ENCODE assay signal across 6 cellular contexts in genomic region chr6:31597006-31597405, GRCh38. TPM values are rescaled to one million over a fixed set of nuclear protein-coding genes. Genes with fewer than 3 reads are reported as not detected.
DNase-seq lines count a peak whose midpoint lies in the region; ATAC-seq lines count a peak whose summit lies in the region.

No MANE protein-coding gene starts in this region.

- no peak overlapping the region for H4K8ac ChIP-seq in neuronal stem cell (ENCODE audit: low read depth, low read length)

- ATAC-seq in GM21717 (IDR thresholded peaks at IDR 0.05; ENCODE audit: unreplicated experiment) = no peak

- no peak overlapping the region for H2AK5ac ChIP-seq in neuronal stem cell (ENCODE audit: low read depth, low read length)

- no peak overlapping the region for H2BK120ac ChIP-seq in neuronal stem cell (ENCODE audit: low read depth, low read length)

- H3K23ac ChIP-seq in neuronal stem cell (ENCODE audit: low read depth, low read length, poor library complexity) = no peak overlapping the region

- H3K4me2 ChIP-seq in neuronal stem cell (ENCODE audit: insufficient read depth, low read length, poor library complexity, severe bottlenecking) = no peak overlapping the region

- H3K27me3 ChIP-seq in neuronal stem cell (ENCODE audit: control insufficient read depth in 3 of 3, insufficient read depth in 3 of 3, low read depth in 1 of 3, low read length in 3 of 3) = no peaks in the 10 kb centered on the region

- peak; percentile 54 for DNase-seq in stimulated activated CD4-positive, alpha-beta T cell treated with anti-CD3 and anti-CD28 coated beads, Interleukin-15, amount 100 ng/mL, for 24 hours
- DNase-seq in stimulated activated CD4-positive, alpha-beta T cell treated with anti-CD3 and anti-CD28 coated beads, Interleukin-12 subunit alpha, Interleukin-12 subunit beta, amount 100 ng/mL, for 4 hours = no peak
- DNase-seq in T-helper 1 cell = peak in 3 of 5 donors; percentile 35 to 79 (median 54)
- DNase-seq in immature natural killer cell = peak; percentile 67 to 75 (median 71)
- DNase-seq in neuronal stem cell (ENCODE audit: low spot score) = no peak

- no peak overlapping the region for H3K4me3 ChIP-seq in neuronal stem cell (ENCODE audit: low read length in 2 of 2)

- no peaks in the 10 kb centered on the region for H3K9me3 Mint-ChIP-seq in immature natural killer cell

- no peak overlapping the region for H3K9ac ChIP-seq in neuronal stem cell (ENCODE audit: low read depth, low read length, poor library complexity)

- H4K91ac ChIP-seq in neuronal stem cell (ENCODE audit: low read depth, low read length, poor library complexity) = no peak overlapping the region

- H3K79me1 ChIP-seq in neuronal stem cell (ENCODE audit: low read depth, low read length) = no peaks in the 10 kb centered on the region

- peaks cover 45 to 49% of the 10 kb centered on the region in 2 donors for H3K4me1 Mint-ChIP-seq in immature natural killer cell

- WGBS in neuronal stem cell (ENCODE audit: extremely low coverage in 2 of 2, insufficient read length in 2 of 2, insufficient replicate concordance in 1 of 2), 2 donors = no CpG with 5 or more reads among the region's 2 CpGs

- H2BK5ac ChIP-seq in neuronal stem cell (ENCODE audit: low read length) = no peak overlapping the region

- no peak overlapping the region for H3K27ac ChIP-seq in neuronal stem cell (replicated peaks; ENCODE audit: low read length)

- no peaks in the 10 kb centered on the region for H3K4me1 ChIP-seq in neuronal stem cell (ENCODE audit: control insufficient read depth in 2 of 2, insufficient read depth in 1 of 2, low read depth in 1 of 2, low read length in 2 of 2)

- H2BK12ac ChIP-seq in neuronal stem cell (ENCODE audit: low read length) = no peak overlapping the region

- H3K4ac ChIP-seq in neuronal stem cell (ENCODE audit: low read length) = no peak overlapping the region

- H2AFZ ChIP-seq in neuronal stem cell (ENCODE audit: low read length) = no peak overlapping the region

- H3K27ac Mint-ChIP-seq in immature natural killer cell = peak overlapping the region in 5 of 6 donors; percentile 43 to 71 (median 52)

- no peak overlapping the region for H3K4me3 Mint-ChIP-seq in immature natural killer cell

- H2BK15ac ChIP-seq in neuronal stem cell (ENCODE audit: low read length) = no peak overlapping the region

- no peaks in the 10 kb centered on the region for H3K36me3 Mint-ChIP-seq in immature natural killer cell

- H3K27me3 Mint-ChIP-seq in immature natural killer cell (ENCODE audit: low read depth in 3 of 3) = peaks cover 6 to 14% (median 12%) of the 10 kb centered on the region in 3 donors

- H3K14ac ChIP-seq in neuronal stem cell (ENCODE audit: low read length) = no peak overlapping the region

- H3K9me3 ChIP-seq in neuronal stem cell (replicated peaks in 1 of 2; ENCODE audit: control insufficient read depth in 2 of 2, insufficient read depth in 1 of 2, low read depth in 1 of 2, low read length in 2 of 2) = peaks cover 0 to 4% of the 10 kb centered on the region in 2 donors

- no peak overlapping the region for H3K18ac ChIP-seq in neuronal stem cell (ENCODE audit: low read length)

- H3K36me3 ChIP-seq in neuronal stem cell (replicated peaks in 1 of 2; ENCODE audit: control insufficient read depth in 2 of 2, insufficient read depth in 2 of 2, low read length in 2 of 2) = no peaks in the 10 kb centered on the region

RNA-seq across cellular contexts. Expression of gene NCR3, which starts 4.2 kb away (rescaled TPM):
- 100 to 1,000 TPM; 393 to 414 (median 409) TPM for polyA plus RNA-seq in immature natural killer cell
- polyA plus RNA-seq in neuronal stem cell (2013, experiment 1 of 2) = 0.08 TPM
- not detected for polyA plus RNA-seq in neuronal stem cell (2013, experiment 2 of 2)

RNA-seq across cellular contexts. Expression of gene LST1, which starts 10.9 kb away (rescaled TPM):
- 10 to 100 TPM; 20.3 to 44.8 (median 42.3) TPM for polyA plus RNA-seq in immature natural killer cell
- polyA plus RNA-seq in neuronal stem cell (2013, experiment 1 of 2) = 0.81 TPM
- 0.73 TPM for polyA plus RNA-seq in neuronal stem cell (2013, experiment 2 of 2)

RNA-seq across cellular contexts. Expression of gene LTB, which starts 14.8 kb away (rescaled TPM):
- 100 to 1,000 TPM; 132 to 137 (median 133) TPM for polyA plus RNA-seq in immature natural killer cell
- polyA plus RNA-seq in neuronal stem cell (2013, experiment 1 of 2) = 0.08 TPM
- polyA plus RNA-seq in neuronal stem cell (2013, experiment 2 of 2) = 0.18 TPM

RNA-seq across cellular contexts. Expression of gene AIF1, which starts 18.0 kb away (rescaled TPM):
- polyA plus RNA-seq in immature natural killer cell = 10 to 100 TPM in 2 of 3 donors, 1 to 10 TPM in 1; 6.6 to 44.1 (median 40.3) TPM
- polyA plus RNA-seq in neuronal stem cell (2013, experiment 1 of 2) = 0.73 TPM
- 0.97 TPM for polyA plus RNA-seq in neuronal stem cell (2013, experiment 2 of 2)

RNA-seq across cellular contexts. Expression of gene TNF, which starts 21.6 kb away (rescaled TPM):
- 1 to 10 TPM; 2.1 to 5.9 (median 5.6) TPM for polyA plus RNA-seq in immature natural killer cell
- polyA plus RNA-seq in neuronal stem cell (2013, experiment 1 of 2) = 0.03 TPM
- 0.01 TPM for polyA plus RNA-seq in neuronal stem cell (2013, experiment 2 of 2)

Comparison
In these comparisons a context has a peak if more than half of its experiments do, and no peak if none do; other contexts are left out.
1. DNase-seq: peak in stimulated activated CD4-positive, alpha-beta T cell treated with anti-CD3 and anti-CD28 coated beads, Interleukin-15, amount 100 ng/mL, for 24 hours (single experiment), T-helper 1 cell (3 of 5) and immature natural killer cell (3 of 3); none in stimulated activated CD4-positive, alpha-beta T cell treated with anti-CD3 and anti-CD28 coated beads, Interleukin-12 subunit alpha, Interleukin-12 subunit beta, amount 100 ng/mL, for 4 hours (single experiment) and neuronal stem cell (single experiment).